In genomic region chr3:146162561-146162960, GRCh38 we compare ENCODE assay signal across 11 cellular contexts. TPM values are rescaled to one million over a fixed set of nuclear protein-coding genes. Genes with fewer than 3 reads are reported as not detected.
DNase-seq lines count a peak whose midpoint lies in the region; ATAC-seq and TF ChIP-seq lines count a peak whose summit lies in the region.
"Had no signal": no experiment of that assay in that cellular context is flagged by ENCODE, and none has a peak within 500 bp of the region (broad histone marks: within the 10 kb centered on the region; RNA-seq: fewer than 3 reads in every experiment).

No MANE protein-coding gene starts in this region.

- no peaks in the 10 kb centered on the region for H3K9me3 ChIP-seq in right lobe of liver
- H3K9me3 ChIP-seq in subcutaneous abdominal adipose tissue (ENCODE audit: control insufficient read depth in 5 of 5, low read length in 5 of 5), result no peaks in the 10 kb centered on the region

- ATAC-seq in right lobe of liver (no peak), GM19023 (IDR thresholded peaks at IDR 0.05; ENCODE audit: unreplicated experiment) (no peak), HG02610 (IDR thresholded peaks at IDR 0.05; ENCODE audit: unreplicated experiment) (no peak), HG03354 (IDR thresholded peaks at IDR 0.05; ENCODE audit: poor library complexity, severe bottlenecking, unreplicated experiment) (no peak), HG02981 (IDR thresholded peaks at IDR 0.05; ENCODE audit: unreplicated experiment) (no peak)

- H3K27me3 ChIP-seq in brain microvascular endothelial cell (replicated peaks) (no peaks in the 10 kb centered on the region), right lobe of liver (no peaks in the 10 kb centered on the region), subcutaneous abdominal adipose tissue (ENCODE audit: control insufficient read depth in 5 of 5, insufficient read depth in 4 of 5, low read length in 5 of 5) (no peaks in the 10 kb centered on the region)

- H3K36me3 ChIP-seq in brain microvascular endothelial cell (replicated peaks) (no peaks in the 10 kb centered on the region), right lobe of liver (no peaks in the 10 kb centered on the region), subcutaneous abdominal adipose tissue (ENCODE audit: control insufficient read depth in 5 of 5, insufficient read depth in 5 of 5, low read length in 5 of 5) (no peaks in the 10 kb centered on the region)

- H3K9ac ChIP-seq in subcutaneous abdominal adipose tissue (ENCODE audit: low read length in 5 of 5), result no peak overlapping the region

- WGBS in right lobe of liver (ENCODE audit: insufficient coverage, low coverage, low lambda C conversion rate, missing lambda C conversion rate), result 6% methylated on average over 2 of the region's 2 CpGs

- intact Hi-C loops in right lobe of liver (cut with DNase I), result no loop called here

- peaks cover 0 to 53% (median 13%) of the 10 kb centered on the region in 4 donors for H3K4me1 ChIP-seq in right lobe of liver
- peaks cover 4 to 60% (median 45%) of the 10 kb centered on the region in 5 donors for H3K4me1 ChIP-seq in subcutaneous abdominal adipose tissue (ENCODE audit: control insufficient read depth in 5 of 5, insufficient read depth in 5 of 5, low read length in 5 of 5)

- TF ChIP-seq POLR2A in right lobe of liver (IDR thresholded peaks at IDR 0.05), result no peak

- DNase-seq in M059J (ENCODE audit: low read depth), result peak; percentile 48
- no peak for DNase-seq in brain microvascular endothelial cell
- no peak for DNase-seq in right lobe of liver
- DNase-seq: activated naive CD4-positive, alpha-beta T cell treated with anti-CD3 and anti-CD28 coated beads, Interleukin-2, amount 50 U/mL, for 16 hours; foreskin fibroblast; SHP77 had no signal

- H3K27ac ChIP-seq in brain microvascular endothelial cell (peak overlapping the region; percentile 91), right lobe of liver (peak overlapping the region; percentile 97 to 98 (median 98)), subcutaneous abdominal adipose tissue (ENCODE audit: low read depth, low read length) (peak overlapping the region; percentile 99)

- H3K4me3 ChIP-seq in brain microvascular endothelial cell (ENCODE audit: low read depth, low read length), result no peak overlapping the region
- H3K4me3 ChIP-seq in right lobe of liver, result no peak overlapping the region
- H3K4me3 ChIP-seq in subcutaneous abdominal adipose tissue (ENCODE audit: low read depth in 1 of 5, low read length in 5 of 5), result no peak overlapping the region

- TF ChIP-seq CTCF in brain microvascular endothelial cell (IDR thresholded peaks at IDR 0.05; ENCODE audit: low read depth, low read length, missing control alignments) (no peak), right lobe of liver (IDR thresholded peaks at IDR 0.05) (no peak)

- in situ Hi-C loops in brain microvascular endothelial cell (cut with HindIII; ENCODE audit: low pct_ligation_motif_present, low sequenced_read_pairs), result no loop called here

RNA-seq across cellular contexts. Expression of gene PLOD2, which starts 1.6 kb away (rescaled TPM):
- total RNA-seq in M059J (2014; rRNA removed; shearing (Covaris generic)), result 240 and 344 TPM in 2 replicates
- 100 to 1,000 TPM in 1 of 6 experiments, 10 to 100 TPM in 5; 22.7 to 196 (median 57.6) TPM for total RNA-seq in right lobe of liver
